ENCODE assay signal across 1 cellular context in the genomic region with DNA sequence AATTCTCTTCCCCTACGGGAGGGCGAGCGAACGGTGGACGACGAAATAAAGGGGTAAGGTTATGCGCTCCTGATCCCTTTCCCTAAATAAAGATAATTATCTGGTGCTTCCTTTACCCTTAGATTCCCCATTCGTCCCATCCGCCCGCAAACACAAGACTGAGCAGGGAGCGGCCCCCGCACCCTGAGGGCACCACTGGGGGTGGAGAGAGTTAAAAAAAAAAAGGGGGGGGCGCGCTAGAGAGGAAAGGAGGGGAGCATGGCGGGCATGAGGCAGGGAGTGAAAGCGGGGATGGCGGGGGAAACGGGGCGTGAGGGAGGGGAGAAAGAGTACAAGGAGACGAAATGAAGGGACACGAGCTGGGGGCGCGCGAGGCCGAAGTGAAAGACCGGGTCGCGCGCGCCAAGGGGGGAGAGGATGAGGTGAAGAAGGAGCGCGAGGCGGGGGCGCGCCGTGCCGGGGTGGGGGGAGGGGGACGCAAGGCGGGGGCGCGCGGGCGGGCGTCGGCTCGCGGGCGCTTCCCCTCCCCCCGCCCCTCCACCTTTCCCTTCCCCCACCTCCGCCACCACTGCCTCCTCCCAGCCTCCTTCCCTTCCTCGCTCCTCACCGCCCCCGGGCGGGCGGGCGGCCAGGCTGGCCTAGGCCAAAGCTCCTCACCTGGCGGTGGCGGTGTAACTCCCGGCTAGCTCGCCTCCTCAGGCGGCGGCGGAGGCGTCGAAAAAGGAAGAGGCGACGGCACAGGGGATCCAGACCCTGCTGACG.
TF ChIP-seq lines count a peak whose summit lies in the region.

No MANE protein-coding gene starts in this region.

TF ChIP-seq in HEK293, 187 proteins besides CTCF, POLR2A, EP300 and RAD21 (continued from another document and continues in another):
- TF ChIP-seq, protein P1, sequence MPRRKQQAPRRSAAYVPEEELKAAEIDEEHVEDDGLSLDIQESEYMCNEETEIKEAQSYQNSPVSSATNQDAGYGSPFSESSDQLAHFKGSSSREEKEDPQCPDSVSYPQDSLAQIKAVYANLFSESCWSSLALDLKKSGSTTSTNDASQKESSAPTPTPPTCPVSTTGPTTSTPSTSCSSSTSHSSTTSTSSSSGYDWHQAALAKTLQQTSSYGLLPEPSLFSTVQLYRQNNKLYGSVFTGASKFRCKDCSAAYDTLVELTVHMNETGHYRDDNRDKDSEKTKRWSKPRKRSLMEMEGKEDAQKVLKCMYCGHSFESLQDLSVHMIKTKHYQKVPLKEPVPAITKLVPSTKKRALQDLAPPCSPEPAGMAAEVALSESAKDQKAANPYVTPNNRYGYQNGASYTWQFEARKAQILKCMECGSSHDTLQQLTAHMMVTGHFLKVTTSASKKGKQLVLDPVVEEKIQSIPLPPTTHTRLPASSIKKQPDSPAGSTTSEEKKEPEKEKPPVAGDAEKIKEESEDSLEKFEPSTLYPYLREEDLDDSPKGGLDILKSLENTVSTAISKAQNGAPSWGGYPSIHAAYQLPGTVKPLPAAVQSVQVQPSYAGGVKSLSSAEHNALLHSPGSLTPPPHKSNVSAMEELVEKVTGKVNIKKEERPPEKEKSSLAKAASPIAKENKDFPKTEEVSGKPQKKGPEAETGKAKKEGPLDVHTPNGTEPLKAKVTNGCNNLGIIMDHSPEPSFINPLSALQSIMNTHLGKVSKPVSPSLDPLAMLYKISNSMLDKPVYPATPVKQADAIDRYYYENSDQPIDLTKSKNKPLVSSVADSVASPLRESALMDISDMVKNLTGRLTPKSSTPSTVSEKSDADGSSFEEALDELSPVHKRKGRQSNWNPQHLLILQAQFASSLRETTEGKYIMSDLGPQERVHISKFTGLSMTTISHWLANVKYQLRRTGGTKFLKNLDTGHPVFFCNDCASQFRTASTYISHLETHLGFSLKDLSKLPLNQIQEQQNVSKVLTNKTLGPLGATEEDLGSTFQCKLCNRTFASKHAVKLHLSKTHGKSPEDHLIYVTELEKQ (tag by site-specific recombination; IDR thresholded peaks at IDR 0.05; ENCODE audit: borderline replicate concordance) = no peak
- TF ChIP-seq ZNF514 (tag by site-specific recombination; IDR thresholded peaks at IDR 0.05) (no peak), SP7 (tag by site-specific recombination; IDR thresholded peaks at IDR 0.05) (no peak), MYNN (tag by site-specific recombination; IDR thresholded peaks at IDR 0.05; ENCODE audit: borderline replicate concordance) (no peak), ZNF76 (tag by site-specific recombination; IDR thresholded peaks at IDR 0.05; ENCODE audit: borderline replicate concordance, low read depth) (peak; percentile 62; the same call in 1 of the 2 replicates), ZNF423 (tag by site-specific recombination; IDR thresholded peaks at IDR 0.05) (no peak), ZNF354C (tag by site-specific recombination; IDR thresholded peaks at IDR 0.05; ENCODE audit: borderline replicate concordance, low read depth) (no peak), ZNF843 (tag by site-specific recombination; IDR thresholded peaks at IDR 0.05) (no peak), ZNF837 (tag by site-specific recombination; IDR thresholded peaks at IDR 0.05) (no peak), ZSCAN30 (tag by site-specific recombination; IDR thresholded peaks at IDR 0.05) (no peak), YY1 (tag by site-specific recombination; IDR thresholded peaks at IDR 0.05) (no peak), KLF8 (tag by site-specific recombination; IDR thresholded peaks at IDR 0.05) (no peak), ZNF16 (tag by site-specific recombination; IDR thresholded peaks at IDR 0.05; ENCODE audit: low read depth) (no peak), ZNF660 (tag by site-specific recombination; IDR thresholded peaks at IDR 0.05) (no peak), ZNF280D (tag by site-specific recombination; IDR thresholded peaks at IDR 0.05) (no peak), MZF1 (tag by site-specific recombination; IDR thresholded peaks at IDR 0.05; ENCODE audit: borderline replicate concordance) (no peak), ZBTB26 (tag by site-specific recombination; optimal IDR thresholded peaks at IDR 0.05) (peak; percentile 75), ZNF121 (tag by site-specific recombination; IDR thresholded peaks at IDR 0.05) (no peak), PRDM6 (tag by site-specific recombination; IDR thresholded peaks at IDR 0.05) (no peak), BCL6B (tag by site-specific recombination; IDR thresholded peaks at IDR 0.05) (no peak), ZNF707 (tag by site-specific recombination; IDR thresholded peaks at IDR 0.05) (no peak), ZNF561 (tag by site-specific recombination; IDR thresholded peaks at IDR 0.05; ENCODE audit: borderline replicate concordance) (no peak), KLF16 (tag by site-specific recombination; IDR thresholded peaks at IDR 0.05) (peak; percentile 63), ZNF274 (IDR thresholded peaks at IDR 0.05; ENCODE audit: low read length) (no peak), ZNF274 (tag by site-specific recombination; IDR thresholded peaks at IDR 0.05; ENCODE audit: borderline replicate concordance) (no peak), ZNF416 (tag by site-specific recombination; IDR thresholded peaks at IDR 0.05) (no peak), ZBTB7A (tag by site-specific recombination; IDR thresholded peaks at IDR 0.05; ENCODE audit: low read depth) (no peak), YY2 (tag by site-specific recombination; IDR thresholded peaks at IDR 0.05) (peak; percentile 34; the same call in 1 of the 2 replicates), ZNF140 (tag by site-specific recombination; IDR thresholded peaks at IDR 0.05) (no peak), ZNF488 (tag by site-specific recombination; IDR thresholded peaks at IDR 0.05) (no peak)
- TF ChIP-seq, protein P2, sequence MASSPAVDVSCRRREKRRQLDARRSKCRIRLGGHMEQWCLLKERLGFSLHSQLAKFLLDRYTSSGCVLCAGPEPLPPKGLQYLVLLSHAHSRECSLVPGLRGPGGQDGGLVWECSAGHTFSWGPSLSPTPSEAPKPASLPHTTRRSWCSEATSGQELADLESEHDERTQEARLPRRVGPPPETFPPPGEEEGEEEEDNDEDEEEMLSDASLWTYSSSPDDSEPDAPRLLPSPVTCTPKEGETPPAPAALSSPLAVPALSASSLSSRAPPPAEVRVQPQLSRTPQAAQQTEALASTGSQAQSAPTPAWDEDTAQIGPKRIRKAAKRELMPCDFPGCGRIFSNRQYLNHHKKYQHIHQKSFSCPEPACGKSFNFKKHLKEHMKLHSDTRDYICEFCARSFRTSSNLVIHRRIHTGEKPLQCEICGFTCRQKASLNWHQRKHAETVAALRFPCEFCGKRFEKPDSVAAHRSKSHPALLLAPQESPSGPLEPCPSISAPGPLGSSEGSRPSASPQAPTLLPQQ (tag by site-specific recombination; IDR thresholded peaks at IDR 0.05) = 0 out of 2 replicates have a peak, but pooled peaks have one; percentile 23
- TF ChIP-seq, protein P3, sequence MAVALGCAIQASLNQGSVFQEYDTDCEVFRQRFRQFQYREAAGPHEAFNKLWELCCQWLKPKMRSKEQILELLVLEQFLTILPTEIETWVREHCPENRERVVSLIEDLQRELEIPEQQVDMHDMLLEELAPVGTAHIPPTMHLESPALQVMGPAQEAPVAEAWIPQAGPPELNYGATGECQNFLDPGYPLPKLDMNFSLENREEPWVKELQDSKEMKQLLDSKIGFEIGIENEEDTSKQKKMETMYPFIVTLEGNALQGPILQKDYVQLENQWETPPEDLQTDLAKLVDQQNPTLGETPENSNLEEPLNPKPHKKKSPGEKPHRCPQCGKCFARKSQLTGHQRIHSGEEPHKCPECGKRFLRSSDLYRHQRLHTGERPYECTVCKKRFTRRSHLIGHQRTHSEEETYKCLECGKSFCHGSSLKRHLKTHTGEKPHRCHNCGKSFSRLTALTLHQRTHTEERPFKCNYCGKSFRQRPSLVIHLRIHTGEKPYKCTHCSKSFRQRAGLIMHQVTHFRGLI (tag by site-specific recombination; IDR thresholded peaks at IDR 0.05) = no peak
- TF ChIP-seq, protein P4, sequence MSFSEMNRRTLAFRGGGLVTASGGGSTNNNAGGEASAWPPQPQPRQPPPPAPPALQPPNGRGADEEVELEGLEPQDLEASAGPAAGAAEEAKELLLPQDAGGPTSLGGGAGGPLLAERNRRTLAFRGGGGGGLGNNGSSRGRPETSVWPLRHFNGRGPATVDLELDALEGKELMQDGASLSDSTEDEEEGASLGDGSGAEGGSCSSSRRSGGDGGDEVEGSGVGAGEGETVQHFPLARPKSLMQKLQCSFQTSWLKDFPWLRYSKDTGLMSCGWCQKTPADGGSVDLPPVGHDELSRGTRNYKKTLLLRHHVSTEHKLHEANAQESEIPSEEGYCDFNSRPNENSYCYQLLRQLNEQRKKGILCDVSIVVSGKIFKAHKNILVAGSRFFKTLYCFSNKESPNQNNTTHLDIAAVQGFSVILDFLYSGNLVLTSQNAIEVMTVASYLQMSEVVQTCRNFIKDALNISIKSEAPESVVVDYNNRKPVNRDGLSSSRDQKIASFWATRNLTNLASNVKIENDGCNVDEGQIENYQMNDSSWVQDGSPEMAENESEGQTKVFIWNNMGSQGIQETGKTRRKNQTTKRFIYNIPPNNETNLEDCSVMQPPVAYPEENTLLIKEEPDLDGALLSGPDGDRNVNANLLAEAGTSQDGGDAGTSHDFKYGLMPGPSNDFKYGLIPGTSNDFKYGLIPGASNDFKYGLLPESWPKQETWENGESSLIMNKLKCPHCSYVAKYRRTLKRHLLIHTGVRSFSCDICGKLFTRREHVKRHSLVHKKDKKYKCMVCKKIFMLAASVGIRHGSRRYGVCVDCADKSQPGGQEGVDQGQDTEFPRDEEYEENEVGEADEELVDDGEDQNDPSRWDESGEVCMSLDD (tag by site-specific recombination; IDR thresholded peaks at IDR 0.05) = peak; percentile 38; the same call in 1 of the 2 replicates
- TF ChIP-seq, protein P5, sequence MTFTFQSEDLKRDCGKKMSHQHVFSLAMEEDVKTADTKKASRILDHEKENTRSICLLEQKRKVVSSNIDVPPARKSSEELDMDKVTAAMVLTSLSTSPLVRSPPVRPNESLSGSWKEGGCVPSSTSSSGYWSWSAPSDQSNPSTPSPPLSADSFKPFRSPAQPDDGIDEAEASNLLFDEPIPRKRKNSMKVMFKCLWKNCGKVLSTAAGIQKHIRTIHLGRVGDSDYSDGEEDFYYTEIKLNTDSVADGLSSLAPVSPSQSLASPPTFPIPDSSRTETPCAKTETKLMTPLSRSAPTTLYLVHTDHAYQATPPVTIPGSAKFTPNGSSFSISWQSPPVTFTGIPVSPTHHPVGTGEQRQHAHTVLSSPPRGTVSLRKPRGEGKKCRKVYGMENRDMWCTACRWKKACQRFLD (tag by site-specific recombination; IDR thresholded peaks at IDR 0.05) = no peak
